Comparison of ENCODE assay signal across 1 cellular context in genomic region chr16:14548933-14549788, GRCh38.
TF ChIP-seq lines count a peak whose summit lies in the region.

No MANE protein-coding gene starts in this region.

TF ChIP-seq in endothelial cell of umbilical vein, 7 proteins besides CTCF, POLR2A, EP300 and RAD21 (continued from another document):
- no peak for TF ChIP-seq FOS (IDR thresholded peaks at IDR 0.05; ENCODE audit: borderline replicate concordance, insufficient read depth, low read length)
